Comparison of ENCODE assay signal across 1 cellular context in the genomic region with DNA sequence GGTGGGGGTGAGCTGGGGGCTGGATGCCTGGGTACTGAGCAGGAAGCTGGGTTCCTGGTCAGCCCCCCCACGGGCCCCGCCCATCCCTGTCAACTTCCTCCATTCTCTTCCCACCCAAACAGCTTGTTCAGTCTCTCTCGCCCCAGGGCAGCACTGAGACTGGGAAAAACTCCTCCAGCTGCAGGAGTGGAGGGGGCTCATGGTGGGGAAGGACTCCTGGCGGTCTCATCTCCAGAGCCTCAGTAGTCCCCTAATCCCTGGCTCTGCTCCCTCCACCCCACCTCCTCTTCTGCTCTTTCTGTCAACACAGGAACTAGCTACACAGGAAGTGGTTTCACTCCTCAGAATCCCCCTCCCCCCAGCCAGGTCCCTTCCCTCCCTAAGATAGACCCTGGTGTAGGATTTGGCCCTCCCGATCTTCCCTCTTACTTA.
TF ChIP-seq lines count a peak whose summit lies in the region.

A gene with protein sequence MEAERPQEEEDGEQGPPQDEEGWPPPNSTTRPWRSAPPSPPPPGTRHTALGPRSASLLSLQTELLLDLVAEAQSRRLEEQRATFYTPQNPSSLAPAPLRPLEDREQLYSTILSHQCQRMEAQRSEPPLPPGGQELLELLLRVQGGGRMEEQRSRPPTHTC (minus strand): TSS at position 36 of the 432 bp plus-strand sequence. CDS start 130 bp downstream, outside the sequence.

TF ChIP-seq in K562, 482 proteins besides CTCF, POLR2A, EP300 and RAD21 (continued from another document and continues in another):
- TF ChIP-seq, protein P1, sequence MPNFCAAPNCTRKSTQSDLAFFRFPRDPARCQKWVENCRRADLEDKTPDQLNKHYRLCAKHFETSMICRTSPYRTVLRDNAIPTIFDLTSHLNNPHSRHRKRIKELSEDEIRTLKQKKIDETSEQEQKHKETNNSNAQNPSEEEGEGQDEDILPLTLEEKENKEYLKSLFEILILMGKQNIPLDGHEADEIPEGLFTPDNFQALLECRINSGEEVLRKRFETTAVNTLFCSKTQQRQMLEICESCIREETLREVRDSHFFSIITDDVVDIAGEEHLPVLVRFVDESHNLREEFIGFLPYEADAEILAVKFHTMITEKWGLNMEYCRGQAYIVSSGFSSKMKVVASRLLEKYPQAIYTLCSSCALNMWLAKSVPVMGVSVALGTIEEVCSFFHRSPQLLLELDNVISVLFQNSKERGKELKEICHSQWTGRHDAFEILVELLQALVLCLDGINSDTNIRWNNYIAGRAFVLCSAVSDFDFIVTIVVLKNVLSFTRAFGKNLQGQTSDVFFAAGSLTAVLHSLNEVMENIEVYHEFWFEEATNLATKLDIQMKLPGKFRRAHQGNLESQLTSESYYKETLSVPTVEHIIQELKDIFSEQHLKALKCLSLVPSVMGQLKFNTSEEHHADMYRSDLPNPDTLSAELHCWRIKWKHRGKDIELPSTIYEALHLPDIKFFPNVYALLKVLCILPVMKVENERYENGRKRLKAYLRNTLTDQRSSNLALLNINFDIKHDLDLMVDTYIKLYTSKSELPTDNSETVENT (CRISPR knock-in tag; IDR thresholded peaks at IDR 0.05): no peak; the same call in 1 of the 2 replicates
- TF ChIP-seq MAFK (IDR thresholded peaks at IDR 0.05; ENCODE audit: low read length) (no peak), SP1 (CRISPR knock-in tag; IDR thresholded peaks at IDR 0.05) (no peak), RB1 (IDR thresholded peaks at IDR 0.05; ENCODE audit: low read depth) (0 out of 2 replicates have a peak, but pooled peaks have one; percentile 40), STAG1 (CRISPR knock-in tag; IDR thresholded peaks at IDR 0.05; ENCODE audit: borderline replicate concordance) (no peak), SLC30A9 (CRISPR knock-in tag; IDR thresholded peaks at IDR 0.05) (no peak), SMARCA4 (IDR thresholded peaks at IDR 0.05) (peak; percentile 64), CHCHD3 (CRISPR knock-in tag; IDR thresholded peaks at IDR 0.05) (no peak), ELF1 (tag; IDR thresholded peaks at IDR 0.05) (peak; percentile 73; the same call in 1 of the 2 replicates), ZNF707 (CRISPR knock-in tag; conservative IDR thresholded peaks at IDR 0.05) (no peak), ZNF124 (CRISPR knock-in tag; IDR thresholded peaks at IDR 0.05) (no peak)
- TF ChIP-seq, protein P2, sequence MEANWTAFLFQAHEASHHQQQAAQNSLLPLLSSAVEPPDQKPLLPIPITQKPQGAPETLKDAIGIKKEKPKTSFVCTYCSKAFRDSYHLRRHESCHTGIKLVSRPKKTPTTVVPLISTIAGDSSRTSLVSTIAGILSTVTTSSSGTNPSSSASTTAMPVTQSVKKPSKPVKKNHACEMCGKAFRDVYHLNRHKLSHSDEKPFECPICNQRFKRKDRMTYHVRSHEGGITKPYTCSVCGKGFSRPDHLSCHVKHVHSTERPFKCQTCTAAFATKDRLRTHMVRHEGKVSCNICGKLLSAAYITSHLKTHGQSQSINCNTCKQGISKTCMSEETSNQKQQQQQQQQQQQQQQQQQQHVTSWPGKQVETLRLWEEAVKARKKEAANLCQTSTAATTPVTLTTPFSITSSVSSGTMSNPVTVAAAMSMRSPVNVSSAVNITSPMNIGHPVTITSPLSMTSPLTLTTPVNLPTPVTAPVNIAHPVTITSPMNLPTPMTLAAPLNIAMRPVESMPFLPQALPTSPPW (CRISPR knock-in tag; IDR thresholded peaks at IDR 0.05): peak; percentile 92
- TF ChIP-seq, protein P3, sequence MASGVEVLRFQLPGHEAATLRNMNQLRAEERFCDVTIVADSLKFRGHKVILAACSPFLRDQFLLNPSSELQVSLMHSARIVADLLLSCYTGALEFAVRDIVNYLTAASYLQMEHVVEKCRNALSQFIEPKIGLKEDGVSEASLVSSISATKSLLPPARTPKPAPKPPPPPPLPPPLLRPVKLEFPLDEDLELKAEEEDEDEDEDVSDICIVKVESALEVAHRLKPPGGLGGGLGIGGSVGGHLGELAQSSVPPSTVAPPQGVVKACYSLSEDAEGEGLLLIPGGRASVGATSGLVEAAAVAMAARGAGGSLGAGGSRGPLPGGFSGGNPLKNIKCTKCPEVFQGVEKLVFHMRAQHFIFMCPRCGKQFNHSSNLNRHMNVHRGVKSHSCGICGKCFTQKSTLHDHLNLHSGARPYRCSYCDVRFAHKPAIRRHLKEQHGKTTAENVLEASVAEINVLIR (CRISPR knock-in tag; IDR thresholded peaks at IDR 0.05): 0 out of 2 replicates have a peak, but pooled peaks have one; percentile 36
- TF ChIP-seq, protein P4, sequence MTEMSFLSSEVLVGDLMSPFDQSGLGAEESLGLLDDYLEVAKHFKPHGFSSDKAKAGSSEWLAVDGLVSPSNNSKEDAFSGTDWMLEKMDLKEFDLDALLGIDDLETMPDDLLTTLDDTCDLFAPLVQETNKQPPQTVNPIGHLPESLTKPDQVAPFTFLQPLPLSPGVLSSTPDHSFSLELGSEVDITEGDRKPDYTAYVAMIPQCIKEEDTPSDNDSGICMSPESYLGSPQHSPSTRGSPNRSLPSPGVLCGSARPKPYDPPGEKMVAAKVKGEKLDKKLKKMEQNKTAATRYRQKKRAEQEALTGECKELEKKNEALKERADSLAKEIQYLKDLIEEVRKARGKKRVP (CRISPR knock-in tag; IDR thresholded peaks at IDR 0.05): peak; percentile 39; the same call in 1 of the 2 replicates
- TF ChIP-seq, protein P5, sequence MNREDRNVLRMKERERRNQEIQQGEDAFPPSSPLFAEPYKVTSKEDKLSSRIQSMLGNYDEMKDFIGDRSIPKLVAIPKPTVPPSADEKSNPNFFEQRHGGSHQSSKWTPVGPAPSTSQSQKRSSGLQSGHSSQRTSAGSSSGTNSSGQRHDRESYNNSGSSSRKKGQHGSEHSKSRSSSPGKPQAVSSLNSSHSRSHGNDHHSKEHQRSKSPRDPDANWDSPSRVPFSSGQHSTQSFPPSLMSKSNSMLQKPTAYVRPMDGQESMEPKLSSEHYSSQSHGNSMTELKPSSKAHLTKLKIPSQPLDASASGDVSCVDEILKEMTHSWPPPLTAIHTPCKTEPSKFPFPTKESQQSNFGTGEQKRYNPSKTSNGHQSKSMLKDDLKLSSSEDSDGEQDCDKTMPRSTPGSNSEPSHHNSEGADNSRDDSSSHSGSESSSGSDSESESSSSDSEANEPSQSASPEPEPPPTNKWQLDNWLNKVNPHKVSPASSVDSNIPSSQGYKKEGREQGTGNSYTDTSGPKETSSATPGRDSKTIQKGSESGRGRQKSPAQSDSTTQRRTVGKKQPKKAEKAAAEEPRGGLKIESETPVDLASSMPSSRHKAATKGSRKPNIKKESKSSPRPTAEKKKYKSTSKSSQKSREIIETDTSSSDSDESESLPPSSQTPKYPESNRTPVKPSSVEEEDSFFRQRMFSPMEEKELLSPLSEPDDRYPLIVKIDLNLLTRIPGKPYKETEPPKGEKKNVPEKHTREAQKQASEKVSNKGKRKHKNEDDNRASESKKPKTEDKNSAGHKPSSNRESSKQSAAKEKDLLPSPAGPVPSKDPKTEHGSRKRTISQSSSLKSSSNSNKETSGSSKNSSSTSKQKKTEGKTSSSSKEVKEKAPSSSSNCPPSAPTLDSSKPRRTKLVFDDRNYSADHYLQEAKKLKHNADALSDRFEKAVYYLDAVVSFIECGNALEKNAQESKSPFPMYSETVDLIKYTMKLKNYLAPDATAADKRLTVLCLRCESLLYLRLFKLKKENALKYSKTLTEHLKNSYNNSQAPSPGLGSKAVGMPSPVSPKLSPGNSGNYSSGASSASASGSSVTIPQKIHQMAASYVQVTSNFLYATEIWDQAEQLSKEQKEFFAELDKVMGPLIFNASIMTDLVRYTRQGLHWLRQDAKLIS (CRISPR knock-in tag; IDR thresholded peaks at IDR 0.05): no peak
- TF ChIP-seq, protein P6, sequence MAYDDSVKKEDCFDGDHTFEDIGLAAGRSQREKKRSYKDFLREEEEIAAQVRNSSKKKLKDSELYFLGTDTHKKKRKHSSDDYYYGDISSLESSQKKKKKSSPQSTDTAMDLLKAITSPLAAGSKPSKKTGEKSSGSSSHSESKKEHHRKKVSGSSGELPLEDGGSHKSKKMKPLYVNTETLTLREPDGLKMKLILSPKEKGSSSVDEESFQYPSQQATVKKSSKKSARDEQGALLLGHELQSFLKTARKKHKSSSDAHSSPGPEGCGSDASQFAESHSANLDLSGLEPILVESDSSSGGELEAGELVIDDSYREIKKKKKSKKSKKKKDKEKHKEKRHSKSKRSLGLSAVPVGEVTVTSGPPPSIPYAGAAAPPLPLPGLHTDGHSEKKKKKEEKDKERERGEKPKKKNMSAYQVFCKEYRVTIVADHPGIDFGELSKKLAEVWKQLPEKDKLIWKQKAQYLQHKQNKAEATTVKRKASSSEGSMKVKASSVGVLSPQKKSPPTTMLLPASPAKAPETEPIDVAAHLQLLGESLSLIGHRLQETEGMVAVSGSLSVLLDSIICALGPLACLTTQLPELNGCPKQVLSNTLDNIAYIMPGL (CRISPR knock-in tag; IDR thresholded peaks at IDR 0.05): no peak
- TF ChIP-seq, protein P7, sequence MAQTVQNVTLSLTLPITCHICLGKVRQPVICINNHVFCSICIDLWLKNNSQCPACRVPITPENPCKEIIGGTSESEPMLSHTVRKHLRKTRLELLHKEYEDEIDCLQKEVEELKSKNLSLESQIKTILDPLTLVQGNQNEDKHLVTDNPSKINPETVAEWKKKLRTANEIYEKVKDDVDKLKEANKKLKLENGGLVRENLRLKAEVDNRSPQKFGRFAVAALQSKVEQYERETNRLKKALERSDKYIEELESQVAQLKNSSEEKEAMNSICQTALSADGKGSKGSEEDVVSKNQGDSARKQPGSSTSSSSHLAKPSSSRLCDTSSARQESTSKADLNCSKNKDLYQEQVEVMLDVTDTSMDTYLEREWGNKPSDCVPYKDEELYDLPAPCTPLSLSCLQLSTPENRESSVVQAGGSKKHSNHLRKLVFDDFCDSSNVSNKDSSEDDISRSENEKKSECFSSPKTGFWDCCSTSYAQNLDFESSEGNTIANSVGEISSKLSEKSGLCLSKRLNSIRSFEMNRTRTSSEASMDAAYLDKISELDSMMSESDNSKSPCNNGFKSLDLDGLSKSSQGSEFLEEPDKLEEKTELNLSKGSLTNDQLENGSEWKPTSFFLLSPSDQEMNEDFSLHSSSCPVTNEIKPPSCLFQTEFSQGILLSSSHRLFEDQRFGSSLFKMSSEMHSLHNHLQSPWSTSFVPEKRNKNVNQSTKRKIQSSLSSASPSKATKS (CRISPR knock-in tag; IDR thresholded peaks at IDR 0.05): no peak
- TF ChIP-seq, protein P8, sequence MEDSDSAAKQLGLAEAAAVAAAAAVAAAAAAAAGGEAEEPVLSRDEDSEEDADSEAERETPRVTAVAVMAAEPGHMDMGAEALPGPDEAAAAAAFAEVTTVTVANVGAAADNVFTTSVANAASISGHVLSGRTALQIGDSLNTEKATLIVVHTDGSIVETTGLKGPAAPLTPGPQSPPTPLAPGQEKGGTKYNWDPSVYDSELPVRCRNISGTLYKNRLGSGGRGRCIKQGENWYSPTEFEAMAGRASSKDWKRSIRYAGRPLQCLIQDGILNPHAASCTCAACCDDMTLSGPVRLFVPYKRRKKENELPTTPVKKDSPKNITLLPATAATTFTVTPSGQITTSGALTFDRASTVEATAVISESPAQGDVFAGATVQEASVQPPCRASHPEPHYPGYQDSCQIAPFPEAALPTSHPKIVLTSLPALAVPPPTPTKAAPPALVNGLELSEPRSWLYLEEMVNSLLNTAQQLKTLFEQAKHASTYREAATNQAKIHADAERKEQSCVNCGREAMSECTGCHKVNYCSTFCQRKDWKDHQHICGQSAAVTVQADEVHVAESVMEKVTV (CRISPR knock-in tag; IDR thresholded peaks at IDR 0.05): no peak
- TF ChIP-seq, protein P9, sequence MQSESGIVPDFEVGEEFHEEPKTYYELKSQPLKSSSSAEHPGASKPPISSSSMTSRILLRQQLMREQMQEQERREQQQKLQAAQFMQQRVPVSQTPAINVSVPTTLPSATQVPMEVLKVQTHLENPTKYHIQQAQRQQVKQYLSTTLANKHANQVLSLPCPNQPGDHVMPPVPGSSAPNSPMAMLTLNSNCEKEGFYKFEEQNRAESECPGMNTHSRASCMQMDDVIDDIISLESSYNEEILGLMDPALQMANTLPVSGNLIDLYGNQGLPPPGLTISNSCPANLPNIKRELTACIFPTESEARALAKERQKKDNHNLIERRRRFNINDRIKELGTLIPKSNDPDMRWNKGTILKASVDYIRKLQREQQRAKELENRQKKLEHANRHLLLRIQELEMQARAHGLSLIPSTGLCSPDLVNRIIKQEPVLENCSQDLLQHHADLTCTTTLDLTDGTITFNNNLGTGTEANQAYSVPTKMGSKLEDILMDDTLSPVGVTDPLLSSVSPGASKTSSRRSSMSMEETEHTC (IDR thresholded peaks at IDR 0.05): no peak
- TF ChIP-seq, protein P10, sequence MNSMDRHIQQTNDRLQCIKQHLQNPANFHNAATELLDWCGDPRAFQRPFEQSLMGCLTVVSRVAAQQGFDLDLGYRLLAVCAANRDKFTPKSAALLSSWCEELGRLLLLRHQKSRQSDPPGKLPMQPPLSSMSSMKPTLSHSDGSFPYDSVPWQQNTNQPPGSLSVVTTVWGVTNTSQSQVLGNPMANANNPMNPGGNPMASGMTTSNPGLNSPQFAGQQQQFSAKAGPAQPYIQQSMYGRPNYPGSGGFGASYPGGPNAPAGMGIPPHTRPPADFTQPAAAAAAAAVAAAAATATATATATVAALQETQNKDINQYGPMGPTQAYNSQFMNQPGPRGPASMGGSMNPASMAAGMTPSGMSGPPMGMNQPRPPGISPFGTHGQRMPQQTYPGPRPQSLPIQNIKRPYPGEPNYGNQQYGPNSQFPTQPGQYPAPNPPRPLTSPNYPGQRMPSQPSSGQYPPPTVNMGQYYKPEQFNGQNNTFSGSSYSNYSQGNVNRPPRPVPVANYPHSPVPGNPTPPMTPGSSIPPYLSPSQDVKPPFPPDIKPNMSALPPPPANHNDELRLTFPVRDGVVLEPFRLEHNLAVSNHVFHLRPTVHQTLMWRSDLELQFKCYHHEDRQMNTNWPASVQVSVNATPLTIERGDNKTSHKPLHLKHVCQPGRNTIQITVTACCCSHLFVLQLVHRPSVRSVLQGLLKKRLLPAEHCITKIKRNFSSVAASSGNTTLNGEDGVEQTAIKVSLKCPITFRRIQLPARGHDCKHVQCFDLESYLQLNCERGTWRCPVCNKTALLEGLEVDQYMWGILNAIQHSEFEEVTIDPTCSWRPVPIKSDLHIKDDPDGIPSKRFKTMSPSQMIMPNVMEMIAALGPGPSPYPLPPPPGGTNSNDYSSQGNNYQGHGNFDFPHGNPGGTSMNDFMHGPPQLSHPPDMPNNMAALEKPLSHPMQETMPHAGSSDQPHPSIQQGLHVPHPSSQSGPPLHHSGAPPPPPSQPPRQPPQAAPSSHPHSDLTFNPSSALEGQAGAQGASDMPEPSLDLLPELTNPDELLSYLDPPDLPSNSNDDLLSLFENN (IDR thresholded peaks at IDR 0.05; ENCODE audit: low read depth in 2 of 2, low read length in 2 of 2): no peak
